ENCODE assay signal across 16 cellular contexts in the genomic region with DNA sequence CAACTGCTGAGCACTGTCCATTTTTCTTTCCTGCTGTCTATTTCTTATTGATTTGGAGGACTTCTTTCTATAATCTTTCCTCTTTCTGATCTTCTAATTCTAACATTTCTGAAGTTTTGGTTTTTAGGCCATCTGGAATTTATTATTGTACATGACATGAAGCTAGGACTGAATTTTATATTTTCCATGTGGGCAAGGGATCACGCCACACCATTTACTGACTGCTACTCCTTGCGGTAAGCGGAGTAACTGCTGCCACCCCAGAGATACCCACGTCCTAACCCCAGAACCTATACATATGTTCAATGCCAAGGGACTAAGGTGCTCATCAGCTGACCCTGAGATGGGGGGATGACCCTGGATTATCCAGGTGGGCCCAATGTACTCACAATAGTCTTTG.
A peak's percentile ranks its signal among the peaks of the same experiment; 100 is the strongest.
DNase-seq lines count a peak whose midpoint lies in the region; ATAC-seq and TF ChIP-seq lines count a peak whose summit lies in the region.
"Had no signal": no experiment of that assay in that cellular context is flagged by ENCODE, and none has a peak within 500 bp of the region (broad histone marks: within the 10 kb centered on the region; RNA-seq: fewer than 3 reads in every experiment).

No MANE protein-coding gene starts in this region.

- no peak overlapping the region for H2AK5ac ChIP-seq in neuronal stem cell (ENCODE audit: low read depth, low read length)

- no peak overlapping the region for H2BK15ac ChIP-seq in neuronal stem cell (ENCODE audit: low read length)

- WGBS in neuronal stem cell (ENCODE audit: extremely low coverage in 2 of 2, insufficient read length in 2 of 2, insufficient replicate concordance in 1 of 2), 2 donors = no CpG with 5 or more reads among the region's 4 CpGs
- whole genome bisulfite sequencing in esophagus muscularis mucosa = 99% methylated on average over 4 of the region's 4 CpGs

- no peak overlapping the region for H2BK120ac ChIP-seq in neuronal stem cell (ENCODE audit: low read depth, low read length)

- no peak overlapping the region for H2BK12ac ChIP-seq in neuronal stem cell (ENCODE audit: low read length)

- no peak overlapping the region for H3K18ac ChIP-seq in neuronal stem cell (ENCODE audit: low read length)

- H3K27ac ChIP-seq in neuronal stem cell (replicated peaks; ENCODE audit: low read length) (no peak overlapping the region), esophagus muscularis mucosa (replicated peaks in 1 of 4) (no peak overlapping the region)
- H3K27ac ChIP-seq: BLaER1 had no signal

- H2AFZ ChIP-seq in neuronal stem cell (ENCODE audit: low read length) = no peak overlapping the region

- TF ChIP-seq POLR2A in esophagus muscularis mucosa (IDR thresholded peaks at IDR 0.05; ENCODE audit: low read depth) = no peak

- no peak overlapping the region for H4K8ac ChIP-seq in neuronal stem cell (ENCODE audit: low read depth, low read length)

- TF ChIP-seq EP300 in esophagus muscularis mucosa (IDR thresholded peaks at IDR 0.05) = no peak

- H3K4me2 ChIP-seq in neuronal stem cell (ENCODE audit: insufficient read depth, low read length, poor library complexity, severe bottlenecking) = no peak overlapping the region
- H3K4me2 ChIP-seq: BLaER1 had no signal

- H3K9ac ChIP-seq in neuronal stem cell (ENCODE audit: low read depth, low read length, poor library complexity) = no peak overlapping the region
- H3K9ac ChIP-seq: BLaER1 had no signal

- H3K27me3 ChIP-seq in neuronal stem cell (ENCODE audit: control insufficient read depth in 3 of 3, insufficient read depth in 3 of 3, low read depth in 1 of 3, low read length in 3 of 3) (no peaks in the 10 kb centered on the region), esophagus muscularis mucosa (no peaks in the 10 kb centered on the region)
- H3K27me3 ChIP-seq: BLaER1 had no signal

- H3K4me3 ChIP-seq in neuronal stem cell (ENCODE audit: low read length in 2 of 2) = no peak overlapping the region
- no peak overlapping the region for H3K4me3 ChIP-seq in esophagus muscularis mucosa
- H3K4me3 ChIP-seq: BLaER1 had no signal

- H3K36me3 ChIP-seq in neuronal stem cell (replicated peaks in 1 of 2; ENCODE audit: control insufficient read depth in 2 of 2, insufficient read depth in 2 of 2, low read length in 2 of 2) (peaks cover 2 to 8% of the 10 kb centered on the region in 2 donors), esophagus muscularis mucosa (peaks cover 0 to 18% (median 6%) of the 10 kb centered on the region in 4 donors)

- H3K23ac ChIP-seq in neuronal stem cell (ENCODE audit: low read depth, low read length, poor library complexity) = no peak overlapping the region

- H3K79me1 ChIP-seq in neuronal stem cell (ENCODE audit: low read depth, low read length) = peaks cover 3% of the 10 kb centered on the region

- no peak overlapping the region for H3K4ac ChIP-seq in neuronal stem cell (ENCODE audit: low read length)

- intact Hi-C loops in esophagus muscularis mucosa (cut with DNase I) = no loop called here

- no peak for ATAC-seq in HG03135 (IDR thresholded peaks at IDR 0.05; ENCODE audit: unreplicated experiment)

- no peak overlapping the region for H4K91ac ChIP-seq in neuronal stem cell (ENCODE audit: low read depth, low read length, poor library complexity)

- peak overlapping the region; percentile 38 for H3K14ac ChIP-seq in neuronal stem cell (ENCODE audit: low read length)

- no peaks in the 10 kb centered on the region for H3K9me3 ChIP-seq in neuronal stem cell (replicated peaks in 1 of 2; ENCODE audit: control insufficient read depth in 2 of 2, insufficient read depth in 1 of 2, low read depth in 1 of 2, low read length in 2 of 2)
- no peaks in the 10 kb centered on the region for H3K9me3 ChIP-seq in esophagus muscularis mucosa
- H3K9me3 ChIP-seq: BLaER1 had no signal

- TF ChIP-seq CTCF in esophagus muscularis mucosa (IDR thresholded peaks at IDR 0.05) = no peak

- H2BK5ac ChIP-seq in neuronal stem cell (ENCODE audit: low read length) = no peak overlapping the region

- DNase-seq in AG20443 (ENCODE audit: low spot score) (peak; percentile 6), ecto neural progenitor cell (ENCODE audit: low spot score) (peak; percentile 23), neuronal stem cell (ENCODE audit: low spot score) (no peak), NCI-H526 treated with DMSO at 0.1 percent for 48 hours (lab: John Stamatoyannopoulos, UW) (no peak), dermis blood vessel endothelial cell (no peak), esophagus muscularis mucosa (ENCODE audit: extremely low spot score) (no peak)
- DNase-seq: ACHN; CD4-positive, CD25-positive, alpha-beta regulatory T cell; DMS 273 treated with DMSO at 0.1 percent for 48 hours; DMS79; GOT3; H9; IMR-90; KBM-7 had no signal

- H3K4me1 ChIP-seq in neuronal stem cell (ENCODE audit: control insufficient read depth in 2 of 2, insufficient read depth in 1 of 2, low read depth in 1 of 2, low read length in 2 of 2) = peaks cover 0 to 5% of the 10 kb centered on the region in 2 donors
- H3K4me1 ChIP-seq in esophagus muscularis mucosa = no peaks in the 10 kb centered on the region
- H3K4me1 ChIP-seq: BLaER1 had no signal

Comparison
In these comparisons a context has a peak if more than half of its experiments do, and no peak if none do; other contexts are left out.
1. DNase-seq: peak in AG20443 (single experiment) and ecto neural progenitor cell (single experiment); none in neuronal stem cell (single experiment), NCI-H526 treated with DMSO at 0.1 percent for 48 hours (single experiment), dermis blood vessel endothelial cell (single experiment) and esophagus muscularis mucosa (single experiment).